1 cellular context compared by ENCODE assay signal in the genomic region with DNA sequence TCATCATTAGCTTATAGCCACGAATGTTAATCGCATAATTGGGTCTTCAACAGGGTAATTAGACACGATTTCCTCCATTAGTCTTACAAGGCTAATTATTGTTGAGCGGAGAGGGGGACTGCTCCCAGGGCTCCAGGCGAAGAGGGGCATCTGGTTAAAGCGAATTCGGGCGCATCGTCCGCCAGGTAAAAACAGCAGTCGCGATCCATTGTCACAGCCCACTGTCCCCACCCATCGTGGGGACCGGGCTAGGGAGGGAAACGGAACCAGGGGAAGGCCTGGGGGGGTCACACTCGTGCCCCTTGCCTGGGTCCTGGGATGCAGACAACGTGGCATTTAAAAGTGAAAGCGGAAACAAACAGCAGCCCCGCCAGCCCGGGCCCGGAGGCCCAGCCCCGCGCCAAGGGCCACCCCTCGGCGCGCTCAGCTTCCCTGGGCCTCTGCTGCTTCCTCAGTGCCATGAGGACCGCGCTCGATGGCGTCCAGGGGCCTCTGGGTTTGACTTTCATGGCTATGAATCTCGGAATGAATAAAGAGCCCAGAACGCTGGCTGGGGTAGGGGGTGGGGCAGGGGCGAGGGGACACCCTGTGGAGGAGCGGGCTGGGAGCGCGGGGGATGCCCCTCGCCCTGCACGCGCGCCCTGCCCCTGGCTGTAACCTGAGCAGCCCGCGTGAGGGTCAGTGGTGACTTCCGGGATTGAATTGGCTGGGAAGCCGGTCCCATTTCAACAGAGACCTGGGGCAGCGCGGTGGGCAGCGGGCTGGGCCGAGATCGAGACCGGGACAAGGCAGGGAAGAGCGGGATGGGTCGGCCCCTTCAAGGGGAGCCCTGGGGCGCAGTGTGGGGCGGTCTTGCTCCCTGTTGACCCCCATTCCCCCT.
TF ChIP-seq lines count a peak whose summit lies in the region.

No MANE protein-coding gene starts in this region.

TF ChIP-seq in H1, 55 proteins besides CTCF, POLR2A, EP300 and RAD21:
- TF ChIP-seq SIN3A (conservative IDR thresholded peaks at IDR 0.05 in 1 of 2, IDR thresholded peaks at IDR 0.05 in 1 of 2; ENCODE audit: low read depth in 1 of 2, low read length in 2 of 2) (no peak; a peak in 2 of 4 replicates), CBX8 (IDR thresholded peaks at IDR 0.05; ENCODE audit: borderline replicate concordance, low read depth, low read length) (no peak), TAF7 (optimal IDR thresholded peaks at IDR 0.05; ENCODE audit: borderline replicate concordance, low read depth, low read length) (peak; percentile 42), SAP30 (IDR thresholded peaks at IDR 0.05; ENCODE audit: insufficient read depth, insufficient replicate concordance, low read length) (peak; percentile 22), TBP (IDR thresholded peaks at IDR 0.05; ENCODE audit: low read depth, low read length) (peak; percentile 45; the same call in 1 of the 2 replicates), JUN (IDR thresholded peaks at IDR 0.05; ENCODE audit: low read depth, low read length) (no peak), MAX (IDR thresholded peaks at IDR 0.05) (peak; percentile 46), KDM5A (IDR thresholded peaks at IDR 0.05; ENCODE audit: low read length) (no peak), SP1 (IDR thresholded peaks at IDR 0.05; ENCODE audit: low read depth, low read length) (0 out of 2 replicates have a peak, but pooled peaks have one; percentile 5), JUND (IDR thresholded peaks at IDR 0.05; ENCODE audit: low read length) (no peak), GABPA (IDR thresholded peaks at IDR 0.05; ENCODE audit: borderline replicate concordance, insufficient read depth, low read length) (no peak), HDAC6 (IDR thresholded peaks at IDR 0.05; ENCODE audit: low read depth, low read length) (no peak), HDAC2 (IDR thresholded peaks at IDR 0.05; ENCODE audit: borderline replicate concordance in 1 of 2, low read depth in 2 of 2, low read length in 2 of 2) (no peak; a peak in 1 of 4 replicates), POLR2AphosphoS5 (IDR thresholded peaks at IDR 0.05; ENCODE audit: low read depth, low read length) (0 out of 2 replicates have a peak, but pooled peaks have one; percentile 8), CREB1 (IDR thresholded peaks at IDR 0.05) (no peak), SIRT6 (IDR thresholded peaks at IDR 0.05; ENCODE audit: low read length) (no peak), RNF2 (IDR thresholded peaks at IDR 0.05; ENCODE audit: borderline replicate concordance, low read depth, low read length, missing control alignments, poor library complexity, severe bottlenecking) (no peak), RBBP5 (IDR thresholded peaks at IDR 0.05; ENCODE audit: borderline replicate concordance, low read depth, low read length) (peak; percentile 80; the same call in 1 of the 2 replicates), KDM4A (IDR thresholded peaks at IDR 0.05; ENCODE audit: low read depth, low read length, severe bottlenecking) (peak; percentile 60), BRCA1 (IDR thresholded peaks at IDR 0.05; ENCODE audit: low read depth, low read length) (no peak), TEAD4 (IDR thresholded peaks at IDR 0.05; ENCODE audit: low read depth, low read length) (no peak), TAF1 (IDR thresholded peaks at IDR 0.05; ENCODE audit: low read depth, low read length) (peak; percentile 58), RFX5 (IDR thresholded peaks at IDR 0.05; ENCODE audit: borderline replicate concordance, low read depth, low read length) (no peak), KDM1A (IDR thresholded peaks at IDR 0.05; ENCODE audit: borderline replicate concordance, low read length) (no peak), CHD1 (IDR thresholded peaks at IDR 0.05; ENCODE audit: low read depth, low read length) (no peak), YY1 (IDR thresholded peaks at IDR 0.05; ENCODE audit: low read depth, low read length) (0 out of 2 replicates have a peak, but pooled peaks have one; percentile 31), PHF8 (conservative IDR thresholded peaks at IDR 0.05; ENCODE audit: low read depth, low read length) (peak; percentile 48), POU5F1 (IDR thresholded peaks at IDR 0.05; ENCODE audit: low read depth, low read length) (no peak), MAFK (IDR thresholded peaks at IDR 0.05; ENCODE audit: low read depth, low read length) (no peak), BACH1 (IDR thresholded peaks at IDR 0.05; ENCODE audit: low read length) (no peak), ASH2L (IDR thresholded peaks at IDR 0.05; ENCODE audit: low read length) (peak; percentile 72), EGR1 (IDR thresholded peaks at IDR 0.05; ENCODE audit: borderline replicate concordance, low read depth, low read length) (no peak)
- TF ChIP-seq, protein P1, sequence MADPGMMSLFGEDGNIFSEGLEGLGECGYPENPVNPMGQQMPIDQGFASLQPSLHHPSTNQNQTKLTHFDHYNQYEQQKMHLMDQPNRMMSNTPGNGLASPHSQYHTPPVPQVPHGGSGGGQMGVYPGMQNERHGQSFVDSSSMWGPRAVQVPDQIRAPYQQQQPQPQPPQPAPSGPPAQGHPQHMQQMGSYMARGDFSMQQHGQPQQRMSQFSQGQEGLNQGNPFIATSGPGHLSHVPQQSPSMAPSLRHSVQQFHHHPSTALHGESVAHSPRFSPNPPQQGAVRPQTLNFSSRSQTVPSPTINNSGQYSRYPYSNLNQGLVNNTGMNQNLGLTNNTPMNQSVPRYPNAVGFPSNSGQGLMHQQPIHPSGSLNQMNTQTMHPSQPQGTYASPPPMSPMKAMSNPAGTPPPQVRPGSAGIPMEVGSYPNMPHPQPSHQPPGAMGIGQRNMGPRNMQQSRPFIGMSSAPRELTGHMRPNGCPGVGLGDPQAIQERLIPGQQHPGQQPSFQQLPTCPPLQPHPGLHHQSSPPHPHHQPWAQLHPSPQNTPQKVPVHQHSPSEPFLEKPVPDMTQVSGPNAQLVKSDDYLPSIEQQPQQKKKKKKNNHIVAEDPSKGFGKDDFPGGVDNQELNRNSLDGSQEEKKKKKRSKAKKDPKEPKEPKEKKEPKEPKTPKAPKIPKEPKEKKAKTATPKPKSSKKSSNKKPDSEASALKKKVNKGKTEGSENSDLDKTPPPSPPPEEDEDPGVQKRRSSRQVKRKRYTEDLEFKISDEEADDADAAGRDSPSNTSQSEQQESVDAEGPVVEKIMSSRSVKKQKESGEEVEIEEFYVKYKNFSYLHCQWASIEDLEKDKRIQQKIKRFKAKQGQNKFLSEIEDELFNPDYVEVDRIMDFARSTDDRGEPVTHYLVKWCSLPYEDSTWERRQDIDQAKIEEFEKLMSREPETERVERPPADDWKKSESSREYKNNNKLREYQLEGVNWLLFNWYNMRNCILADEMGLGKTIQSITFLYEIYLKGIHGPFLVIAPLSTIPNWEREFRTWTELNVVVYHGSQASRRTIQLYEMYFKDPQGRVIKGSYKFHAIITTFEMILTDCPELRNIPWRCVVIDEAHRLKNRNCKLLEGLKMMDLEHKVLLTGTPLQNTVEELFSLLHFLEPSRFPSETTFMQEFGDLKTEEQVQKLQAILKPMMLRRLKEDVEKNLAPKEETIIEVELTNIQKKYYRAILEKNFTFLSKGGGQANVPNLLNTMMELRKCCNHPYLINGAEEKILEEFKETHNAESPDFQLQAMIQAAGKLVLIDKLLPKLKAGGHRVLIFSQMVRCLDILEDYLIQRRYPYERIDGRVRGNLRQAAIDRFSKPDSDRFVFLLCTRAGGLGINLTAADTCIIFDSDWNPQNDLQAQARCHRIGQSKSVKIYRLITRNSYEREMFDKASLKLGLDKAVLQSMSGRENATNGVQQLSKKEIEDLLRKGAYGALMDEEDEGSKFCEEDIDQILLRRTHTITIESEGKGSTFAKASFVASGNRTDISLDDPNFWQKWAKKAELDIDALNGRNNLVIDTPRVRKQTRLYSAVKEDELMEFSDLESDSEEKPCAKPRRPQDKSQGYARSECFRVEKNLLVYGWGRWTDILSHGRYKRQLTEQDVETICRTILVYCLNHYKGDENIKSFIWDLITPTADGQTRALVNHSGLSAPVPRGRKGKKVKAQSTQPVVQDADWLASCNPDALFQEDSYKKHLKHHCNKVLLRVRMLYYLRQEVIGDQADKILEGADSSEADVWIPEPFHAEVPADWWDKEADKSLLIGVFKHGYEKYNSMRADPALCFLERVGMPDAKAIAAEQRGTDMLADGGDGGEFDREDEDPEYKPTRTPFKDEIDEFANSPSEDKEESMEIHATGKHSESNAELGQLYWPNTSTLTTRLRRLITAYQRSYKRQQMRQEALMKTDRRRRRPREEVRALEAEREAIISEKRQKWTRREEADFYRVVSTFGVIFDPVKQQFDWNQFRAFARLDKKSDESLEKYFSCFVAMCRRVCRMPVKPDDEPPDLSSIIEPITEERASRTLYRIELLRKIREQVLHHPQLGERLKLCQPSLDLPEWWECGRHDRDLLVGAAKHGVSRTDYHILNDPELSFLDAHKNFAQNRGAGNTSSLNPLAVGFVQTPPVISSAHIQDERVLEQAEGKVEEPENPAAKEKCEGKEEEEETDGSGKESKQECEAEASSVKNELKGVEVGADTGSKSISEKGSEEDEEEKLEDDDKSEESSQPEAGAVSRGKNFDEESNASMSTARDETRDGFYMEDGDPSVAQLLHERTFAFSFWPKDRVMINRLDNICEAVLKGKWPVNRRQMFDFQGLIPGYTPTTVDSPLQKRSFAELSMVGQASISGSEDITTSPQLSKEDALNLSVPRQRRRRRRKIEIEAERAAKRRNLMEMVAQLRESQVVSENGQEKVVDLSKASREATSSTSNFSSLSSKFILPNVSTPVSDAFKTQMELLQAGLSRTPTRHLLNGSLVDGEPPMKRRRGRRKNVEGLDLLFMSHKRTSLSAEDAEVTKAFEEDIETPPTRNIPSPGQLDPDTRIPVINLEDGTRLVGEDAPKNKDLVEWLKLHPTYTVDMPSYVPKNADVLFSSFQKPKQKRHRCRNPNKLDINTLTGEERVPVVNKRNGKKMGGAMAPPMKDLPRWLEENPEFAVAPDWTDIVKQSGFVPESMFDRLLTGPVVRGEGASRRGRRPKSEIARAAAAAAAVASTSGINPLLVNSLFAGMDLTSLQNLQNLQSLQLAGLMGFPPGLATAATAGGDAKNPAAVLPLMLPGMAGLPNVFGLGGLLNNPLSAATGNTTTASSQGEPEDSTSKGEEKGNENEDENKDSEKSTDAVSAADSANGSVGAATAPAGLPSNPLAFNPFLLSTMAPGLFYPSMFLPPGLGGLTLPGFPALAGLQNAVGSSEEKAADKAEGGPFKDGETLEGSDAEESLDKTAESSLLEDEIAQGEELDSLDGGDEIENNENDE (IDR thresholded peaks at IDR 0.05; ENCODE audit: insufficient replicate concordance, low read length) = no peak
- TF ChIP-seq, protein P2, sequence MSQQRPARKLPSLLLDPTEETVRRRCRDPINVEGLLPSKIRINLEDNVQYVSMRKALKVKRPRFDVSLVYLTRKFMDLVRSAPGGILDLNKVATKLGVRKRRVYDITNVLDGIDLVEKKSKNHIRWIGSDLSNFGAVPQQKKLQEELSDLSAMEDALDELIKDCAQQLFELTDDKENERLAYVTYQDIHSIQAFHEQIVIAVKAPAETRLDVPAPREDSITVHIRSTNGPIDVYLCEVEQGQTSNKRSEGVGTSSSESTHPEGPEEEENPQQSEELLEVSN (IDR thresholded peaks at IDR 0.05) = no peak; the same call in none of the 2 replicates
